In the genomic region with DNA sequence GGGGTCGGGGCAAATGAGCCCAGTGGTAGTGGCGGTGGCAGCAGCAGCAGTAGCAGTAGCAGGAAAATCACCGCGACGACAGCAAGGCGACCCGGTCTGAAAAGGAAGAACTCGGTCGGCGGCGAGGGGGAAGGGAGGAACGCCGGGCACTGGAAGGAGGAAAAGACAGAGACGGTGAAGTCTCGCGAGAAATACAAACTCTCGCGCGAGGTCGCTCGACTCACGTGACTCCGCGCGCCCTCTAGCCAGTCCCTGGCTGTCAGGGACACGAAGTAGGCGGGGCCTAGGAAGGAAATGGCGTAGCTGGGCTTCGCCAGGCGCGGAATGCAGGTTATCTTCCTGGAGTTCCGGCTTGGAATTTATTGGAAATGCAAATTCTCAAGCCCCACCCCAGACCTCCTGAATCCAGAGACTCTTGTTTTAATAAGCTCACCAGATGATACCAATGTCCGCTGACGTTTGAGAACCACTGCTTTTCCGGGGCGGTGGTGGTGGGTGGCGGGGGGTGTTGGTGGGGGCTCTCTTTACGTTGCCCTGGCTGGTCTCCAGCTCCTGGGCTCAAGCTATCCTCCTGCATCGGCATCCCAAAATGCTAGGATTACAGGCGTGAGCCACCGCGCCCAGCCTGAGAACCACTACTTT, we compare ENCODE assay signal across 8 cellular contexts. TPM values are rescaled to one million over a fixed set of nuclear protein-coding genes. Genes with fewer than 3 reads are reported as not detected.
A peak's percentile ranks its signal among the peaks of the same experiment; 100 is the strongest.
DNase-seq lines count a peak whose midpoint lies in the region; ATAC-seq and TF ChIP-seq lines count a peak whose summit lies in the region.

A gene (minus strand): TSS at position 141 of the 642 bp plus-strand sequence. CDS start 1,333 bp downstream, outside the sequence.

- CTCF ChIA-PET in GM10248 (lab: Yijun Ruan, JAX), result interaction anchor here (1.0 to 8.1 kb wide), 24 partner anchors 9 to 368 kb away, joined by 3 to 86 read pairs (median 6); no protein-coding TSS in a partner anchor

- H3K9me3 Mint-ChIP-seq in activated naive CD8-positive, alpha-beta T cell (ENCODE audit: low read depth), result no peaks in the 10 kb centered on the region

- H3K36me3 Mint-ChIP-seq in activated naive CD8-positive, alpha-beta T cell, result peaks cover 17% of the 10 kb centered on the region

- peak within 1 kb of the TSS; percentile 98 for H3K27ac Mint-ChIP-seq in activated naive CD8-positive, alpha-beta T cell

- peak within 1 kb of the TSS; percentile 76 for H3K27ac ChIP-seq in temporal lobe (ENCODE audit: low read depth, low read length)

- no peaks in the 10 kb centered on the region for H3K27me3 Mint-ChIP-seq in activated naive CD8-positive, alpha-beta T cell

- peak; percentile 97 for DNase-seq in GM10248 (ENCODE audit: extremely low spot score)
- DNase-seq in NCI-H1105 (lab: John Stamatoyannopoulos, UW), result peak; percentile 85
- peak; percentile 97 for DNase-seq in SKM-1 treated with dmso at 0.1 percent for 144 hours (lab: John Stamatoyannopoulos, UW; ENCODE audit: unreplicated experiment)
- DNase-seq in glomerular endothelial cell (ENCODE audit: extremely low read depth, low read depth, low spot score), result peak; percentile 96
- peak; percentile 97 for DNase-seq in occipital lobe (lab: John Stamatoyannopoulos, UW)

- H3K4me1 Mint-ChIP-seq in activated naive CD8-positive, alpha-beta T cell (ENCODE audit: low read depth), result peaks cover 52% of the 10 kb centered on the region

- H3K4me3 Mint-ChIP-seq in activated naive CD8-positive, alpha-beta T cell, result peak within 1 kb of the TSS; percentile 95

- POLR2A ChIA-PET in GM10248 (lab: Yijun Ruan, JAX), result interaction anchor here (0.5 to 1.5 kb wide), 9 partner anchors 9 to 514 kb away, joined by 3 to 10 read pairs (median 3); no protein-coding TSS in a partner anchor

- no peak for TF ChIP-seq CTCF in GM10248 (IDR thresholded peaks at IDR 0.05; ENCODE audit: control extremely low read depth, extremely low read depth, low read depth, missing control alignments)

- peak; percentile 83 for ATAC-seq in HG02623 (IDR thresholded peaks at IDR 0.05; ENCODE audit: unreplicated experiment)

RNA-seq across cellular contexts. Expression of the gene that starts here (rescaled TPM):
- total RNA-seq in glomerular endothelial cell (8.4 and 11.5 TPM in 2 replicates), occipital lobe (15.1 TPM), temporal lobe (12.8 TPM)

Comparison
In these comparisons a context has a peak if more than half of its experiments do, and no peak if none do; other contexts are left out.
1. Peak in every context shown above with its lines: DNase-seq, ATAC-seq and H3K27ac ChIP-seq.